Comparison of ENCODE assay signal across 8 cellular contexts in the genomic region with DNA sequence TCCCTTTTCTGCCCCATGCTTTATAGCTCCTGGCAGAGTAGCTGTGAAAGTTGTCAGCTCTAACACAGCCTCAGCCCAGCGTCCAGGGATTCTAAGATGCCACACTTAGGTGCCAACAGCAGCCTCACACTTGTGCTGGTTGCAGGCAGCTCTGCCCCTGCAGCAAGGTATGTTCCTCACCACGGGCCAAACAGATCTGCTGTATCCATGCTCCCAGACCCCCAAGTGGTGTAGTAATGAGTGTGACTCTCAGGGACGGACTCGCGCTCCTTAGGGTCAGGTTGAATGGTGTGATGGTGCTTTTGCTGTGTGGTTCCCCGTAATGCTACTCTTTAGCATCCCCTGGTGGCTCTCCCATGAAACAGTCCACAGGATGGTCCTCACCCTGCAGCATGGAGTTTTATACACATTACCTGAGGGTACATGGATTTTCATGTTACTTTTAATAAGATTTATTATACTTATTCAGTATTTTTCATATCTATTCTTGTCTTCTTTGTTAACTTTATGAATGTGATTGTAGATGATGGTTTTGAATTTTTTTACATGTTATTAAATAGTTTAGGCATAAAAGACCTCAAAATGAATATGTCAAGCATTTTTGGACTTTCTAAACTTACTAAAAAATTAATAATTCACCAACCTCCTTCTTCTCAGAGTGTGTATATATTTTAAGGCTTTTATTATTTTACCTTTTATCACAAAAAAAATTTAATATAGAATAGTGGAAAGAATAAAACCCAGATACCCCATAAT.
DNase-seq lines count a peak whose midpoint lies in the region; ATAC-seq, FAIRE-seq and TF ChIP-seq lines count a peak whose summit lies in the region.

No MANE protein-coding gene starts in this region.

- H4K8ac ChIP-seq in H1 (ENCODE audit: extremely low read depth, insufficient read depth, low read length), result no peak overlapping the region
- H4K8ac ChIP-seq in mesenchymal stem cell (ENCODE audit: low read length), result no peak overlapping the region

- H3K56ac ChIP-seq in H1 (replicated peaks; ENCODE audit: insufficient read length, low read depth, low read length), result no peak overlapping the region

- H2AFZ ChIP-seq in H1 (ENCODE audit: low read length) (peak overlapping the region; percentile 95), mesenchymal stem cell (ENCODE audit: low read depth, low read length) (no peak overlapping the region)

- no peak overlapping the region for H2BK12ac ChIP-seq in H1 (ENCODE audit: low read depth, low read length)
- no peak overlapping the region for H2BK12ac ChIP-seq in mesenchymal stem cell (ENCODE audit: low read length in 2 of 2)

- ATAC-seq in HG02571 (IDR thresholded peaks at IDR 0.05; ENCODE audit: unreplicated experiment), result peak; percentile 82

- POLR2A ChIA-PET in H1 (lab: Charles Lee; ENCODE audit: partially characterized antibody), result no interaction called here

- peak; percentile 58 for DNase-seq in 8988T
- DNase-seq in GM06990 (ENCODE audit: extremely low read depth, insufficient read length), result peak; percentile 15
- DNase-seq in NCI-H1105 treated with DMSO at 0.1 percent for 48 hours (lab: John Stamatoyannopoulos, UW), result peak; percentile 62
- DNase-seq in H1 (ENCODE audit: low read depth in 1 of 2, low spot score in 2 of 2), result peak; percentile 44 to 62
- peak; percentile 60 for DNase-seq in mesenchymal stem cell
- peak; percentile 58 for DNase-seq in testis

- H3K9me3 ChIP-seq in H1 (ENCODE audit: insufficient read depth in 2 of 2, low read depth in 1 of 2, low read length in 1 of 2) (no peaks in the 10 kb centered on the region), mesenchymal stem cell (ENCODE audit: control insufficient read depth, low read length) (no peaks in the 10 kb centered on the region), testis (no peaks in the 10 kb centered on the region)

- TF ChIP-seq CTCF in GM06990 (IDR thresholded peaks at IDR 0.05; ENCODE audit: insufficient read depth, low read length, poor library complexity, severe bottlenecking), result peak; percentile 100
- TF ChIP-seq CTCF in VCaP (conservative IDR thresholded peaks at IDR 0.05), result peak; percentile 99
- peak; percentile 78 to 98 (median 85) for TF ChIP-seq CTCF in H1 (IDR thresholded peaks at IDR 0.05; ENCODE audit: control extremely low read depth in 1 of 3, insufficient read depth in 1 of 3, low read depth in 1 of 3, low read length in 3 of 3)
- TF ChIP-seq CTCF in testis (IDR thresholded peaks at IDR 0.05), result peak; percentile 70 to 82 (median 78)

- no peaks in the 10 kb centered on the region for H3K79me2 ChIP-seq in H1 (ENCODE audit: control insufficient read depth in 1 of 2, insufficient read depth in 2 of 2, low read length in 2 of 2)

- H2BK20ac ChIP-seq in H1 (ENCODE audit: low read length), result no peak overlapping the region

- H2BK15ac ChIP-seq in H1 (ENCODE audit: low read length) (no peak overlapping the region), mesenchymal stem cell (ENCODE audit: low read depth, poor library complexity, severe bottlenecking) (no peak overlapping the region)

- TF ChIP-seq RAD21 in H1 (IDR thresholded peaks at IDR 0.05 in 1 of 2, conservative IDR thresholded peaks at IDR 0.05 in 1 of 2; ENCODE audit: low read depth in 2 of 2, low read length in 2 of 2), result peak; percentile 94 to 97

- TF ChIP-seq POLR2A in H1 (IDR thresholded peaks at IDR 0.05; ENCODE audit: control extremely low read depth in 1 of 2, low read depth in 2 of 2, low read length in 2 of 2), result no peak
- TF ChIP-seq POLR2A in testis (IDR thresholded peaks at IDR 0.05), result no peak

- peak; percentile 99 for FAIRE-seq in H1 (lab: Jason Lieb, UNC)

- H2AK5ac ChIP-seq in H1 (ENCODE audit: low read depth, low read length) (no peak overlapping the region), mesenchymal stem cell (ENCODE audit: low read length, severe bottlenecking) (no peak overlapping the region)

- H3K14ac ChIP-seq in H1 (ENCODE audit: insufficient read length) (no peak overlapping the region), mesenchymal stem cell (ENCODE audit: low read length in 2 of 2) (no peak overlapping the region)

- H3K27me3 ChIP-seq in GM06990 (replicated peaks; ENCODE audit: control insufficient read depth, insufficient read depth, low read length) (no peaks in the 10 kb centered on the region; the same call in 1 of the 2 replicates), H1 (replicated peaks in 1 of 4; ENCODE audit: control insufficient read depth in 3 of 4, extremely low read depth in 1 of 4, insufficient read depth in 3 of 4, low read length in 3 of 4) (no peaks in the 10 kb centered on the region), mesenchymal stem cell (ENCODE audit: control insufficient read depth in 1 of 2, insufficient read depth in 1 of 2, low read length in 2 of 2) (peaks cover 0 to 20% of the 10 kb centered on the region in 2 experiments), testis (no peaks in the 10 kb centered on the region)

- no peaks in the 10 kb centered on the region for H4K20me1 ChIP-seq in H1 (replicated peaks in 1 of 2; ENCODE audit: control insufficient read depth in 1 of 2, insufficient read depth in 2 of 2, low read length in 2 of 2)

- 22% methylated on average over 6 of the region's 6 CpGs; no CpG with 5 or more reads in 1 of the 2 experiments for WGBS in H1 (ENCODE audit: extremely low coverage in 1 of 2, insufficient coverage in 1 of 2, insufficient read length in 1 of 2, insufficient replicate concordance in 2 of 2, low coverage in 1 of 2, low lambda C conversion rate in 2 of 2, missing lambda C conversion rate in 1 of 2), 2 experiments
- WGBS in mesenchymal stem cell, result 13% methylated on average over 6 of the region's 6 CpGs
- WGBS in testis, 2 donors, result 30 to 33% methylated on average over 6 of the region's 6 CpGs

- no peak overlapping the region for H3K4ac ChIP-seq in H1 (replicated peaks; ENCODE audit: insufficient read length, low read depth, low read length)
- no peak overlapping the region for H3K4ac ChIP-seq in mesenchymal stem cell (ENCODE audit: low read depth in 1 of 2, low read length in 2 of 2)

- 0 out of 7 replicates have a peak, but pooled peaks cover 0 to 3% (median 0%) of the 10 kb centered on the region in 4 experiments for H3K4me1 ChIP-seq in H1 (replicated peaks in 1 of 4; ENCODE audit: control insufficient read depth in 3 of 4, insufficient read depth in 4 of 4, low read length in 3 of 4)
- H3K4me1 ChIP-seq in mesenchymal stem cell (ENCODE audit: control insufficient read depth, insufficient read depth, low read depth, low read length), result no peaks in the 10 kb centered on the region
- H3K4me1 ChIP-seq in testis, result peaks cover 3% of the 10 kb centered on the region

- no peaks in the 10 kb centered on the region for H3K23me2 ChIP-seq in H1 (ENCODE audit: low read depth, low read length)

- H3K79me1 ChIP-seq in H1 (ENCODE audit: low read depth, low read length), result no peaks in the 10 kb centered on the region
- no peaks in the 10 kb centered on the region for H3K79me1 ChIP-seq in mesenchymal stem cell (replicated peaks; ENCODE audit: low read length, poor library complexity, severe bottlenecking)

- H3K4me2 ChIP-seq in H1 (ENCODE audit: insufficient read depth in 1 of 2, low read depth in 2 of 2, low read length in 2 of 2), result peak overlapping the region in 1 of 2 experiments; percentile 34; a peak in 2 of 4 replicates
- no peak overlapping the region for H3K4me2 ChIP-seq in mesenchymal stem cell (ENCODE audit: low read length, poor library complexity, severe bottlenecking)

- H4K91ac ChIP-seq in H1 (replicated peaks; ENCODE audit: insufficient read length, low read length) (no peak overlapping the region), mesenchymal stem cell (ENCODE audit: low read length) (no peak overlapping the region)

- no peak overlapping the region for H4K5ac ChIP-seq in H1 (ENCODE audit: insufficient read length, low read depth, low read length)

- H3K9ac ChIP-seq in H1 (replicated peaks in 1 of 4; ENCODE audit: extremely low read depth in 1 of 4, low read depth in 3 of 4, low read length in 3 of 4) (no peak overlapping the region), mesenchymal stem cell (ENCODE audit: low read length) (no peak overlapping the region)

- CTCF ChIA-PET in H1 (lab: Charles Lee; ENCODE audit: partially characterized antibody), result interaction anchor here (0.6 to 1.8 kb wide), 10 partner anchors 10 to 557 kb away, joined by 3 to 8 read pairs (median 3); no protein-coding TSS in a partner anchor

- H3K23ac ChIP-seq in H1 (ENCODE audit: insufficient read length), result no peak overlapping the region
- H3K23ac ChIP-seq in mesenchymal stem cell (ENCODE audit: low read length in 2 of 2), result no peak overlapping the region

- intact Hi-C loops in testis (cut with DNase I; ENCODE audit: low total_unique reads), result no loop called here

- no peak overlapping the region for H3K27ac ChIP-seq in VCaP
- H3K27ac ChIP-seq in H1 (ENCODE audit: low read depth, low read length), result no peak overlapping the region
- H3K27ac ChIP-seq in mesenchymal stem cell (ENCODE audit: low read length, poor library complexity, severe bottlenecking), result no peak overlapping the region
- H3K27ac ChIP-seq in testis, result no peak overlapping the region

- H2BK120ac ChIP-seq in H1 (replicated peaks; ENCODE audit: low read depth, low read length), result no peak overlapping the region
- H2BK120ac ChIP-seq in mesenchymal stem cell (ENCODE audit: low read depth, low read length), result no peak overlapping the region

- no peak overlapping the region for H3K4me3 ChIP-seq in GM06990 (replicated peaks; ENCODE audit: low read depth, low read length)
- no peak overlapping the region for H3K4me3 ChIP-seq in H1 (ENCODE audit: extremely low read depth in 1 of 4, insufficient read depth in 2 of 4, low read depth in 3 of 4, low read length in 4 of 4)
- no peak overlapping the region for H3K4me3 ChIP-seq in mesenchymal stem cell (ENCODE audit: insufficient read depth in 1 of 2, low read depth in 1 of 2, low read length in 2 of 2)
- H3K4me3 ChIP-seq in testis, result no peak overlapping the region

- H3K36me3 ChIP-seq in GM06990 (ENCODE audit: control insufficient read depth, insufficient read depth, low read length), result no peaks in the 10 kb centered on the region
- H3K36me3 ChIP-seq in H1 (ENCODE audit: control insufficient read depth in 2 of 4, insufficient read depth in 4 of 4, low read length in 3 of 4), result no peaks in the 10 kb centered on the region
- no peaks in the 10 kb centered on the region for H3K36me3 ChIP-seq in mesenchymal stem cell (ENCODE audit: control insufficient read depth in 1 of 2, insufficient read depth in 2 of 2, low read depth in 1 of 2, low read length in 2 of 2)
- no peaks in the 10 kb centered on the region for H3K36me3 ChIP-seq in testis (ENCODE audit: low read depth, missing control alignments)

- no peak overlapping the region for H2BK5ac ChIP-seq in H1 (ENCODE audit: low read depth, low read length)
- no peak overlapping the region for H2BK5ac ChIP-seq in mesenchymal stem cell (ENCODE audit: low read depth, low read length, poor library complexity, severe bottlenecking)

- TF ChIP-seq EP300 in H1 (IDR thresholded peaks at IDR 0.05; ENCODE audit: borderline replicate concordance in 1 of 2, low read depth in 2 of 2, low read length in 2 of 2), result no peak

- H3K18ac ChIP-seq in H1 (ENCODE audit: extremely low read depth, low read length) (no peak overlapping the region), mesenchymal stem cell (ENCODE audit: low read depth in 1 of 2, low read length in 2 of 2) (no peak overlapping the region)
